18 cellular contexts compared by ENCODE assay signal in the genomic region with DNA sequence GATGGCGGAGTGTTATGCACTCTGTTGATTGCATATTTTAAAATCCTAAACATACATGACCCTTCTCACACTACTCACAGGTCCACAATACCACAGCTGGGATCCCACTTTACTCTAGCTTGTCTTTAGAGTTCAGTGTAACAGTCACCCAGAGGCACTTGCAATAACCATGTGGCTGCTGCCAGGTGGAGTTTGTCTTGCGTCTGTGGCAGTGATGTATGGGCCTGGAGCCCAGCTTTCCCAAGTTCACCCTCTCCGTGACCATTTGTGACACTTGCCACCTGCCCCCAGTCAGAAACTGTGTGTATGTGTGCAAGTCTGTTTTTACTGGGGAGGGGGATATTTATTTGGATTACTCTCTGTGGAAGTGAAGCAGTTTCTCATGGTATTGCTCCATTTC.
DNase-seq lines count a peak whose midpoint lies in the region; ATAC-seq and TF ChIP-seq lines count a peak whose summit lies in the region.
"Had no signal": no experiment of that assay in that cellular context is flagged by ENCODE, and none has a peak within 500 bp of the region (broad histone marks: within the 10 kb centered on the region; RNA-seq: fewer than 3 reads in every experiment).

No MANE protein-coding gene starts in this region.

- no peak for TF ChIP-seq CTCF in right atrium auricular region (IDR thresholded peaks at IDR 0.05)

- H3K27ac ChIP-seq in right atrium auricular region = no peak overlapping the region

- no peaks in the 10 kb centered on the region for H3K27me3 ChIP-seq in right atrium auricular region

- intact Hi-C loops in left ventricle myocardium superior (cut with micrococcal nuclease) = no loop called here

- no peaks in the 10 kb centered on the region for H3K9me3 ChIP-seq in right atrium auricular region
- H3K9me3 ChIP-seq: Caco-2 had no signal

- no peaks in the 10 kb centered on the region for H3K36me3 ChIP-seq in right atrium auricular region

- peak; percentile 38 for ATAC-seq in left ventricle myocardium superior
- ATAC-seq in GM21367 (IDR thresholded peaks at IDR 0.05; ENCODE audit: unreplicated experiment) = no peak
- ATAC-seq: CD8-positive, alpha-beta T cell; GM12878; GM23338; HCT116 had no signal

- no peaks in the 10 kb centered on the region for H3K4me1 ChIP-seq in right atrium auricular region
- H3K4me1 ChIP-seq: Caco-2 had no signal

- no peak for DNase-seq in left ventricle myocardium superior
- no peak for DNase-seq in right atrium auricular region (ENCODE audit: low spot score)
- DNase-seq in SHP77 (lab: John Stamatoyannopoulos, UW) = peak; percentile 1 to 48
- peak; percentile 55 for DNase-seq in left kidney (ENCODE audit: low read depth, low spot score)
- DNase-seq in D341Med (ENCODE audit: low spot score) = no peak
- DNase-seq: C1 segment of cervical spinal cord; Caco-2; CD4-positive, CD25-positive, alpha-beta regulatory T cell; CD8-positive, alpha-beta T cell; DMS 273 treated with DMSO at 0.1 percent for 48 hours; DMS79; EL; GDM1; H9 had no signal

- no peak overlapping the region for H3K4me3 ChIP-seq in right atrium auricular region
- H3K4me3 ChIP-seq: GM12878, GM23338 had no signal

Comparison
In these comparisons a context has a peak if more than half of its experiments do, and no peak if none do; other contexts are left out.
1. DNase-seq: peak in SHP77 (2 of 2) and left kidney (single experiment); none in left ventricle myocardium superior (single experiment), right atrium auricular region (single experiment) and D341Med (single experiment).